ENCODE assay signal across 27 cellular contexts in genomic region chr17:35515027-35515426, GRCh38. TPM values are rescaled to one million over a fixed set of nuclear protein-coding genes. Genes with fewer than 3 reads are reported as not detected.
"Had no signal": no experiment of that assay in that cellular context is flagged by ENCODE, and none has a peak within 500 bp of the region (broad histone marks: within the 10 kb centered on the region; RNA-seq: fewer than 3 reads in every experiment).

No MANE protein-coding gene starts in this region.

- H3K4me2 ChIP-seq: smooth muscle cell had no signal

- H3K9me3 ChIP-seq: mucosa of descending colon, neutrophil, pancreas, testis, upper lobe of left lung had no signal

- H3K36me3 ChIP-seq: neutrophil, pancreas, upper lobe of left lung, WERI-Rb-1 had no signal

- ATAC-seq: activated T-cell treated with anti-CD3 and anti-CD28 coated beads, Interleukin-2, amount 50 U/mL, for 4 hours; body of pancreas; left cardiac atrium; mucosa of descending colon; pancreas; sciatic nerve; stimulated activated memory B cell treated with anti-CD40 and anti-IgM and Interleukin-4, amounts not matched to agents 10 μg/mL and 1 μg/mL and 100 μg/mL, for 72 hours had no signal

- H3K4me3 ChIP-seq: body of pancreas, dorsolateral prefrontal cortex, mucosa of descending colon, pancreas, smooth muscle cell, testis, upper lobe of left lung had no signal

- H3K4me1 ChIP-seq: body of pancreas, pancreas, testis, upper lobe of left lung had no signal

- FAIRE-seq: colon, pancreas had no signal

- H3K27me3 ChIP-seq: testis, upper lobe of left lung had no signal

- DNase-seq: activated CD4-positive, alpha-beta memory T cell treated with anti-CD3 and anti-CD28 coated beads, Interleukin-2, amount 10 ng/mL, durations not matched to agents 7 days and 5 days; activated CD4-positive, alpha-beta T cell treated with anti-CD3 and anti-CD28 coated beads for 1 hour; activated effector memory CD4-positive, alpha-beta T cell treated with anti-CD3 and anti-CD28 coated beads, Interleukin-2, amount 50 U/mL, for 16 hours; activated naive CD8-positive, alpha-beta T cell treated with anti-CD3 and anti-CD28 coated beads, Interleukin-2, amount 10 ng/mL, durations not matched to agents 7 days and 5 days; activated T-cell treated with anti-CD3 and anti-CD28 coated beads, Interleukin-2, amount 50 U/mL, for 4 hours; body of pancreas; endodermal cell; foreskin fibroblast; left cardiac atrium; mesenchymal stem cell; mucosa of descending colon; naive B cell; pancreas; stimulated activated CD4-positive, alpha-beta T cell treated with anti-CD3 and anti-CD28 coated beads, Interleukin-4, amount 100 ng/mL, for 1 hour; testis; WERI-Rb-1 had no signal

- H3K27ac ChIP-seq: body of pancreas, dorsolateral prefrontal cortex, epithelial cell of prostate, neutrophil, pancreas, testis, upper lobe of left lung, WERI-Rb-1 had no signal

RNA-seq across cellular contexts. Expression of gene SLFN12L, which starts 22.5 kb away (rescaled TPM):
- total RNA-seq: endodermal cell, glomerular endothelial cell, smooth muscle cell had no signal
- polyA plus RNA-seq: smooth muscle cell had no signal

RNA-seq across cellular contexts. Expression of gene SLFN14, which starts 45.6 kb away (rescaled TPM):
- total RNA-seq: activated CD4-positive, alpha-beta memory T cell treated with anti-CD3 and anti-CD28 coated beads, Interleukin-2, amount 10 ng/mL, durations not matched to agents 7 days and 5 days; activated naive CD8-positive, alpha-beta T cell treated with anti-CD3 and anti-CD28 coated beads, Interleukin-2, amount 10 ng/mL, durations not matched to agents 7 days and 5 days; activated T-cell treated with anti-CD3 and anti-CD28 coated beads, Interleukin-2, amount 50 U/mL, for 4 hours; body of pancreas; endodermal cell; left cardiac atrium; lower leg skin; mucosa of descending colon; pancreas; smooth muscle cell; T-helper 2 cell treated with Interferon-gamma antibody and Interleukin-4, amounts not matched to agents 100 ng/mL and 5 ng/mL, for 36 hours had no signal
- polyA plus RNA-seq: pancreas, smooth muscle cell had no signal
